In genomic region chr19:425056-425455, GRCh38 we compare ENCODE assay signal across 20 cellular contexts. TPM values are rescaled to one million over a fixed set of nuclear protein-coding genes. Genes with fewer than 3 reads are reported as not detected.
"Had no signal": no experiment of that assay in that cellular context is flagged by ENCODE, and none has a peak within 500 bp of the region (broad histone marks: within the 10 kb centered on the region; RNA-seq: fewer than 3 reads in every experiment).

No MANE protein-coding gene starts in this region.

- H3K4me1 ChIP-seq: SJCRH30 had no signal

- FAIRE-seq: HepG2, RCC 7860 had no signal

- H3K36me3 ChIP-seq: MG63, SJCRH30 had no signal

- DNase-seq: IMR-90, Karpas-422, KG1, MG63, NCI-H1092, NCI-H1105 treated with DMSO at 0.1 percent for 48 hours, NCI-H1417 treated with DMSO at 0.1 percent for 48 hours, NCI-H146, NCI-H1694 treated with DMSO at 0.1 percent for 48 hours, NCI-H1930, NCI-H2081, NCI-H2107, NCI-H524, NCI-H774, RPMI8226, SHP77 treated with DMSO at 0.1 percent for 48 hours, SJCRH30 had no signal

- H3K27me3 ChIP-seq: MG63, SJCRH30 had no signal

- H3K4me3 ChIP-seq: MG63, SJCRH30 had no signal

- H3K27ac ChIP-seq: SJCRH30 had no signal

- ATAC-seq: HepG2, SK-N-SH treated with all-trans-retinoic acid at 6 μM for 48 hours had no signal

- H3K9me3 ChIP-seq: MG63, SJCRH30 had no signal

RNA-seq across cellular contexts. Expression of gene C2CD4C, which starts 16.1 kb away (rescaled TPM):
- total RNA-seq: HepG2 had no signal
- polyA plus RNA-seq: HepG2 had no signal

RNA-seq across cellular contexts. Expression of gene SHC2, which starts 35.8 kb away (rescaled TPM):
- total RNA-seq: IMR-90 had no signal
